19 cellular contexts compared by ENCODE assay signal in genomic region chr19:7355871-7356270, GRCh38. TPM values are rescaled to one million over a fixed set of nuclear protein-coding genes. Genes with fewer than 3 reads are reported as not detected.
DNase-seq lines count a peak whose midpoint lies in the region; ATAC-seq and TF ChIP-seq lines count a peak whose summit lies in the region.
"Had no signal": no experiment of that assay in that cellular context is flagged by ENCODE, and none has a peak within 500 bp of the region (broad histone marks: within the 10 kb centered on the region; RNA-seq: fewer than 3 reads in every experiment).

No MANE protein-coding gene starts in this region.

- no peak for ATAC-seq in activated B cell treated with CpG ODN at 0.5 μM for 24 hours (ENCODE audit: low read depth)
- no peak for ATAC-seq in GM21390 (IDR thresholded peaks at IDR 0.05; ENCODE audit: unreplicated experiment)
- ATAC-seq in HG03565 (IDR thresholded peaks at IDR 0.05; ENCODE audit: unreplicated experiment): no peak

- DNase-seq in activated B cell treated with CpG ODN at 0.5 μM for 24 hours (no peak), mesenchymal stem cell (no peak), sigmoid colon (no peak), CD14-positive monocyte (ENCODE audit: low spot score) (no peak)
- DNase-seq in stimulated activated CD4-positive, alpha-beta T cell treated with anti-CD3 and anti-CD28 coated beads, Interleukin-1b, Interleukin-23, amount 100 ng/mL, for 48 hours: no peak
- DNase-seq: Calu3; DMS79 treated with DMSO at 0.1 percent for 48 hours; HFFc6; NCI-H1092 treated with DMSO at 0.1 percent for 48 hours; NCI-H1694 treated with DMSO at 0.1 percent for 48 hours; NCI-H345; NCI-H526 treated with DMSO at 0.1 percent for 48 hours; NK-92 treated with Interleukin-12 subunit alpha and Interleukin-12 subunit beta, amount 100 ng/mL, for 24 hours; PC-9 had no signal

- H3K4me3 Mint-ChIP-seq in activated B cell treated with CpG ODN at 0.5 μM for 24 hours (no peak overlapping the region), CD14-positive monocyte (no peak overlapping the region)
- H3K4me3 Mint-ChIP-seq: HFFc6 had no signal

- no peak overlapping the region for H2AFZ ChIP-seq in mesenchymal stem cell (ENCODE audit: low read depth, low read length)
- H2AFZ ChIP-seq: PC-9 had no signal

- TF ChIP-seq CTCF in activated B cell treated with CpG ODN at 0.5 μM for 24 hours (IDR thresholded peaks at IDR 0.05): no peak
- no peak for TF ChIP-seq CTCF in sigmoid colon (IDR thresholded peaks at IDR 0.05)
- no peak for TF ChIP-seq CTCF in CD14-positive monocyte (IDR thresholded peaks at IDR 0.05)

- no peaks in the 10 kb centered on the region for H3K79me1 ChIP-seq in mesenchymal stem cell (replicated peaks; ENCODE audit: low read length, poor library complexity, severe bottlenecking)

- no peak overlapping the region for H3K18ac ChIP-seq in mesenchymal stem cell (ENCODE audit: low read depth in 1 of 2, low read length in 2 of 2)

- H3K14ac ChIP-seq in mesenchymal stem cell (ENCODE audit: low read length in 2 of 2): no peak overlapping the region

- H2BK5ac ChIP-seq in mesenchymal stem cell (ENCODE audit: low read depth, low read length, poor library complexity, severe bottlenecking): no peak overlapping the region

- H4K8ac ChIP-seq in mesenchymal stem cell (ENCODE audit: low read length): no peak overlapping the region

- peak overlapping the region; percentile 46 for H2BK120ac ChIP-seq in mesenchymal stem cell (ENCODE audit: low read depth, low read length)

- H3K4me1 ChIP-seq in BLaER1 (peaks cover 57% of the 10 kb centered on the region), mesenchymal stem cell (ENCODE audit: control insufficient read depth, insufficient read depth, low read depth, low read length) (no peaks in the 10 kb centered on the region), sigmoid colon (peaks cover 0 to 44% (median 23%) of the 10 kb centered on the region in 4 donors)

- H3K4me3 ChIP-seq in BLaER1: no peak overlapping the region
- H3K4me3 ChIP-seq in mesenchymal stem cell (ENCODE audit: insufficient read depth in 1 of 2, low read depth in 1 of 2, low read length in 2 of 2): peak overlapping the region in 1 of 2 experiments; percentile 73
- peak overlapping the region; percentile 48 to 64 (median 55) for H3K4me3 ChIP-seq in sigmoid colon
- H3K4me3 ChIP-seq: PC-9 had no signal

- peaks cover 5% of the 10 kb centered on the region for H3K9me3 Mint-ChIP-seq in activated B cell treated with CpG ODN at 0.5 μM for 24 hours
- peaks cover 11 to 15% (median 13%) of the 10 kb centered on the region in 7 donors for H3K9me3 Mint-ChIP-seq in CD14-positive monocyte

- no peak overlapping the region for H2AK5ac ChIP-seq in mesenchymal stem cell (ENCODE audit: low read length, severe bottlenecking)

- no peak overlapping the region for H3K4ac ChIP-seq in mesenchymal stem cell (ENCODE audit: low read depth in 1 of 2, low read length in 2 of 2)

- H2BK15ac ChIP-seq in mesenchymal stem cell (ENCODE audit: low read depth, poor library complexity, severe bottlenecking): no peak overlapping the region

- no peak overlapping the region for H4K91ac ChIP-seq in mesenchymal stem cell (ENCODE audit: low read length)

- no peak for TF ChIP-seq POLR2A in sigmoid colon (IDR thresholded peaks at IDR 0.05)

- H3K36me3 Mint-ChIP-seq in activated B cell treated with CpG ODN at 0.5 μM for 24 hours (ENCODE audit: low read depth) (peaks cover 76% of the 10 kb centered on the region), CD14-positive monocyte (peaks cover 51 to 69% of the 10 kb centered on the region in 2 donors)

- H3K9ac ChIP-seq in BLaER1 (peak overlapping the region; percentile 43; the same call in 1 of the 2 replicates), mesenchymal stem cell (ENCODE audit: low read length) (peak overlapping the region; percentile 67)
- H3K9ac ChIP-seq: KMS-11 had no signal

- POLR2A ChIA-PET in activated B cell treated with CpG ODN at 0.5 μM for 24 hours (lab: Charles Lee): interaction anchor here (0.6 to 0.7 kb wide), 3 partner anchors 20 to 963 kb away, joined by 3 to 4 read pairs (median 4); no protein-coding TSS in a partner anchor

- H3K9me3 ChIP-seq in BLaER1 (peaks cover 22% of the 10 kb centered on the region), mesenchymal stem cell (ENCODE audit: control insufficient read depth, low read length) (peaks cover 6% of the 10 kb centered on the region), sigmoid colon (peaks cover 0 to 5% (median 2%) of the 10 kb centered on the region in 4 donors)

- H3K23ac ChIP-seq in mesenchymal stem cell (ENCODE audit: low read length in 2 of 2): no peak overlapping the region

- peak overlapping the region; percentile 30 for H3K27ac Mint-ChIP-seq in activated B cell treated with CpG ODN at 0.5 μM for 24 hours
- H3K27ac Mint-ChIP-seq in CD14-positive monocyte: peak overlapping the region in 1 of 7 donors; percentile 15
- H3K27ac Mint-ChIP-seq: HFFc6 had no signal

- CTCF ChIA-PET in activated B cell treated with CpG ODN at 0.5 μM for 24 hours (lab: Charles Lee): interaction anchor here (0.6 to 2.9 kb wide), 6 partner anchors 10 to 212 kb away, joined by 3 to 23 read pairs (median 7); no protein-coding TSS in a partner anchor

- 93% methylated on average over 5 of the region's 7 CpGs for WGBS in mesenchymal stem cell
- WGBS in sigmoid colon, 2 donors: 66 to 80% methylated on average over 7 of the region's 7 CpGs

- intact Hi-C loops in activated B cell treated with CpG ODN at 0.5 μM for 24 hours (cut with micrococcal nuclease): loop anchor here (10.0 kb wide), 1 partner anchor 319 kb away; the partner anchor contains the start of gene MCEMP1
- intact Hi-C loops in sigmoid colon (cut with DNase I): loop anchor here (1.0 to 5.0 kb wide), 3 partner anchors 12 to 199 kb away; partner anchors contain the start of gene PNPLA6
- intact Hi-C loops in CD14-positive monocyte (cut with micrococcal nuclease): no loop called here

- TF ChIP-seq EP300 in sigmoid colon (IDR thresholded peaks at IDR 0.05): no peak

- H3K27ac ChIP-seq in BLaER1: peak overlapping the region; percentile 50
- H3K27ac ChIP-seq in mesenchymal stem cell (ENCODE audit: low read length, poor library complexity, severe bottlenecking): no peak overlapping the region
- peak overlapping the region; percentile 27 to 94 (median 88) for H3K27ac ChIP-seq in sigmoid colon
- H3K27ac ChIP-seq: KMS-11, PC-9 had no signal

- H3K27me3 Mint-ChIP-seq in activated B cell treated with CpG ODN at 0.5 μM for 24 hours: no peaks in the 10 kb centered on the region
- no peaks in the 10 kb centered on the region for H3K27me3 Mint-ChIP-seq in CD14-positive monocyte (ENCODE audit: low read depth in 3 of 3)

- H3K4me1 Mint-ChIP-seq in activated B cell treated with CpG ODN at 0.5 μM for 24 hours (peaks cover 80% of the 10 kb centered on the region), CD14-positive monocyte (peaks cover 66% of the 10 kb centered on the region)

- peaks cover 98% of the 10 kb centered on the region for H3K36me3 ChIP-seq in BLaER1
- H3K36me3 ChIP-seq in mesenchymal stem cell (ENCODE audit: control insufficient read depth in 1 of 2, insufficient read depth in 2 of 2, low read depth in 1 of 2, low read length in 2 of 2): no peaks in the 10 kb centered on the region
- H3K36me3 ChIP-seq in sigmoid colon: no peaks in the 10 kb centered on the region
- H3K36me3 ChIP-seq: MG63 had no signal

- H3K27me3 ChIP-seq in BLaER1: no peaks in the 10 kb centered on the region
- peaks cover 7 to 21% of the 10 kb centered on the region in 2 experiments for H3K27me3 ChIP-seq in mesenchymal stem cell (ENCODE audit: control insufficient read depth in 1 of 2, insufficient read depth in 1 of 2, low read length in 2 of 2)
- H3K27me3 ChIP-seq in sigmoid colon: no peaks in the 10 kb centered on the region
- H3K27me3 ChIP-seq: MG63 had no signal

- peak overlapping the region in 1 of 2 experiments; percentile 1 for H2BK12ac ChIP-seq in mesenchymal stem cell (ENCODE audit: low read length in 2 of 2)

- peaks cover 89% of the 10 kb centered on the region for H4K20me1 ChIP-seq in BLaER1

- H3K4me2 ChIP-seq in BLaER1 (peak overlapping the region; percentile 47), mesenchymal stem cell (ENCODE audit: low read length, poor library complexity, severe bottlenecking) (no peak overlapping the region)
- H3K4me2 ChIP-seq: KMS-11, PC-9 had no signal

RNA-seq across cellular contexts. Expression of gene ARHGEF18, which starts 7.1 kb away (rescaled TPM):
- 45.8 and 51.9 TPM in 2 replicates for total RNA-seq in activated B cell treated with CpG ODN at 0.5 μM for 24 hours
- polyA plus RNA-seq in mesenchymal stem cell (2013, experiment 1 of 2): 29.3 TPM
- 28.8 TPM for polyA plus RNA-seq in mesenchymal stem cell (2013, experiment 2 of 2)
- total RNA-seq in sigmoid colon: 10 to 100 TPM; 20.4 to 51.2 (median 36.9) TPM
- 10 to 100 TPM; 21.6 to 76.6 (median 55.9) TPM for polyA plus RNA-seq in sigmoid colon
- under 1 TPM; 0.46 to 0.87 TPM for polyA plus RNA-seq in CD14-positive monocyte

Comparison
In these comparisons a context has a peak if more than half of its experiments do, and no peak if none do; other contexts are left out.
1. intact Hi-C loops: an anchor here in activated B cell treated with CpG ODN at 0.5 μM for 24 hours (10.0 kb wide) and sigmoid colon (1.0 to 5.0 kb wide); none called in CD14-positive monocyte.